28 cellular contexts compared by ENCODE assay signal in genomic region chr7:14170872-14171271, GRCh38.
"Had no signal": no experiment of that assay in that cellular context is flagged by ENCODE, and none has a peak within 500 bp of the region (broad histone marks: within the 10 kb centered on the region; RNA-seq: fewer than 3 reads in every experiment).

No MANE protein-coding gene starts in this region.

- H2AFZ ChIP-seq: PC-9 had no signal

- H3K9me3 ChIP-seq: ascending aorta had no signal

- H3K27ac ChIP-seq: ascending aorta, PC-9, RWPE1, VCaP had no signal

- H3K27me3 ChIP-seq: ascending aorta had no signal

- H3K36me3 ChIP-seq: ascending aorta had no signal

- H3K4me3 ChIP-seq: ascending aorta, PC-9 had no signal

- FAIRE-seq: RCC 7860 had no signal

- H3K4me2 ChIP-seq: PC-9 had no signal

- ATAC-seq: Right ventricle myocardium inferior had no signal

- H3K4me1 ChIP-seq: ascending aorta had no signal

- DNase-seq: activated CD4-positive, alpha-beta memory T cell treated with anti-CD3 and anti-CD28 coated beads, Interleukin-2, amount 10 ng/mL, durations not matched to agents 7 days and 5 days; activated CD4-positive, alpha-beta T cell treated with anti-CD3 and anti-CD28 coated beads for 1 hour; activated CD4-positive, alpha-beta T cell treated with anti-CD3 and anti-CD28 coated beads for 48 hours; activated CD4-positive, CD25-positive, alpha-beta regulatory T cell; activated gamma-delta T cell; activated naive CD4-positive, alpha-beta T cell treated with Interleukin-2 at 50 U/mL for 16 hours; activated naive CD8-positive, alpha-beta T cell treated with anti-CD3 and anti-CD28 coated beads, Interleukin-2, amount 10 ng/mL, durations not matched to agents 7 days and 5 days; activated T-cell treated with anti-CD3 and anti-CD28 coated beads, Interleukin-2, amount 50 U/mL, for 24 hours; amygdala; MM.1S; NCI-H1092 treated with DMSO at 0.1 percent for 48 hours; NCI-H1417; NCI-H146; NCI-H187; NCI-H2029 treated with DMSO at 0.1 percent for 48 hours; NCI-H2107; NCI-H345; NCI-H524 treated with DMSO at 0.1 percent for 48 hours; SW 1271; T-helper 1 cell; T-helper 2 cell; T-helper 9 cell had no signal
